Comparison of ENCODE assay signal across 29 cellular contexts in genomic region chr15:62958944-62959343, GRCh38.
"Had no signal": no experiment of that assay in that cellular context is flagged by ENCODE, and none has a peak within 500 bp of the region (broad histone marks: within the 10 kb centered on the region; RNA-seq: fewer than 3 reads in every experiment).

No MANE protein-coding gene starts in this region.

- H3K4me3 ChIP-seq: gastrocnemius medialis, lung, smooth muscle cell, transverse colon had no signal

- ATAC-seq: activated CD4-positive, alpha-beta T cell treated with anti-CD3 and anti-CD28 coated beads for 36 hours; activated CD8-positive, alpha-beta memory T cell treated with anti-CD3 and anti-CD28 coated beads, Interleukin-2, amount 10 ng/mL, durations not matched to agents 7 days and 5 days; activated CD8-positive, alpha-beta T cell treated with anti-CD3 and anti-CD28 coated beads, Interleukin-2, amount 10 ng/mL, durations not matched to agents 7 days and 5 days; activated naive CD8-positive, alpha-beta T cell treated with anti-CD3 and anti-CD28 coated beads, Interleukin-2, amount 50 U/mL, for 24 hours; left colon had no signal

- H3K36me3 ChIP-seq: gastrocnemius medialis, transverse colon had no signal

- H3K4me1 Mint-ChIP-seq: activated CD4-positive, alpha-beta T cell treated with anti-CD3 and anti-CD28 coated beads for 36 hours; activated CD8-positive, alpha-beta memory T cell treated with anti-CD3 and anti-CD28 coated beads, Interleukin-2, amount 10 ng/mL, durations not matched to agents 7 days and 5 days; activated naive CD4-positive, alpha-beta T cell treated with anti-CD3 and anti-CD28 coated beads, Interleukin-2, amount 50 U/mL, for 24 hours; activated naive CD8-positive, alpha-beta T cell treated with anti-CD3 and anti-CD28 coated beads, Interleukin-2, amount 50 U/mL, for 24 hours; immature natural killer cell; nephron had no signal

- H3K36me3 Mint-ChIP-seq: activated CD8-positive, alpha-beta memory T cell treated with anti-CD3 and anti-CD28 coated beads, Interleukin-2, amount 10 ng/mL, durations not matched to agents 7 days and 5 days; activated naive CD4-positive, alpha-beta T cell treated with anti-CD3 and anti-CD28 coated beads, Interleukin-2, amount 50 U/mL, for 24 hours; immature natural killer cell had no signal

- FAIRE-seq: bronchial epithelial cell, colon, endometrium, kidney, TTC549, urothelium cell line had no signal

- H3K4me2 ChIP-seq: smooth muscle cell had no signal

- H3K9me3 ChIP-seq: gastrocnemius medialis, transverse colon had no signal

- H3K27me3 ChIP-seq: gastrocnemius medialis, transverse colon had no signal

- H3K27me3 Mint-ChIP-seq: activated CD4-positive, alpha-beta T cell treated with anti-CD3 and anti-CD28 coated beads for 36 hours had no signal

- H3K9me3 Mint-ChIP-seq: activated naive CD4-positive, alpha-beta T cell treated with anti-CD3 and anti-CD28 coated beads, Interleukin-2, amount 50 U/mL, for 24 hours; activated naive CD8-positive, alpha-beta T cell treated with anti-CD3 and anti-CD28 coated beads, Interleukin-2, amount 50 U/mL, for 24 hours; activated T-helper 2 cell treated with anti-CD3 and anti-CD28 coated beads, Interferon-gamma antibody, Interleukin-2, Interleukin-4, amounts not matched to agents 10 μg/mL and 5 μg/mL and 100 μg/mL, durations not matched to agents 14 hours and 24 hours and 36 hours; immature natural killer cell; nephron; T-helper 1 cell treated with Interleukin-12 subunit alpha and Interleukin-12 subunit beta and Interleukin-4 antibody, amounts not matched to agents 30 μg/mL and 1 μg/mL, for 36 hours had no signal

- H3K27ac ChIP-seq: epithelial cell of prostate had no signal

- H3K27ac Mint-ChIP-seq: activated CD4-positive, alpha-beta T cell treated with anti-CD3 and anti-CD28 coated beads for 36 hours; activated CD8-positive, alpha-beta memory T cell treated with anti-CD3 and anti-CD28 coated beads, Interleukin-2, amount 10 ng/mL, durations not matched to agents 7 days and 5 days; activated CD8-positive, alpha-beta T cell treated with anti-CD3 and anti-CD28 coated beads, Interleukin-2, amount 10 ng/mL, durations not matched to agents 7 days and 5 days; activated naive CD4-positive, alpha-beta T cell treated with anti-CD3 and anti-CD28 coated beads, Interleukin-2, amount 50 U/mL, for 24 hours; activated naive CD8-positive, alpha-beta T cell treated with anti-CD3 and anti-CD28 coated beads, Interleukin-2, amount 50 U/mL, for 24 hours; activated T-helper 2 cell treated with anti-CD3 and anti-CD28 coated beads, Interferon-gamma antibody, Interleukin-2, Interleukin-4, amounts not matched to agents 10 μg/mL and 5 μg/mL and 100 μg/mL, durations not matched to agents 14 hours and 24 hours and 36 hours; immature natural killer cell; nephron; T-helper 1 cell treated with Interleukin-12 subunit alpha and Interleukin-12 subunit beta and Interleukin-4 antibody, amounts not matched to agents 30 μg/mL and 1 μg/mL, for 36 hours had no signal

- H3K4me3 Mint-ChIP-seq: activated CD4-positive, alpha-beta T cell treated with anti-CD3 and anti-CD28 coated beads for 36 hours; activated CD8-positive, alpha-beta memory T cell treated with anti-CD3 and anti-CD28 coated beads, Interleukin-2, amount 10 ng/mL, durations not matched to agents 7 days and 5 days; activated CD8-positive, alpha-beta T cell treated with anti-CD3 and anti-CD28 coated beads, Interleukin-2, amount 10 ng/mL, durations not matched to agents 7 days and 5 days; activated naive CD4-positive, alpha-beta T cell treated with anti-CD3 and anti-CD28 coated beads, Interleukin-2, amount 50 U/mL, for 24 hours; activated naive CD8-positive, alpha-beta T cell treated with anti-CD3 and anti-CD28 coated beads, Interleukin-2, amount 50 U/mL, for 24 hours; immature natural killer cell; nephron; T-helper 1 cell treated with Interleukin-12 subunit alpha and Interleukin-12 subunit beta and Interleukin-4 antibody, amounts not matched to agents 30 μg/mL and 1 μg/mL, for 36 hours had no signal

- DNase-seq: activated CD4-positive, alpha-beta T cell treated with anti-CD3 and anti-CD28 coated beads for 36 hours; activated CD8-positive, alpha-beta memory T cell treated with anti-CD3 and anti-CD28 coated beads, Interleukin-2, amount 10 ng/mL, durations not matched to agents 7 days and 5 days; activated CD8-positive, alpha-beta T cell treated with anti-CD3 and anti-CD28 coated beads, Interleukin-2, amount 10 ng/mL, durations not matched to agents 7 days and 5 days; activated naive CD8-positive, alpha-beta T cell treated with anti-CD3 and anti-CD28 coated beads, Interleukin-2, amount 50 U/mL, for 24 hours; activated T-cell treated with anti-CD3 and anti-CD28 coated beads, Interleukin-2, amount 50 U/mL, for 48 hours; dermis blood vessel endothelial cell; effector CD8-positive, alpha-beta T cell; immature natural killer cell; kidney; left colon; posterior cingulate gyrus; stimulated activated CD4-positive, alpha-beta T cell treated with anti-CD3 and anti-CD28 coated beads, Interleukin-1b, Interleukin-23, amount 100 ng/mL, for 48 hours; stimulated activated naive CD4-positive, alpha-beta T cell; SW 1271; T-helper 9 cell; transverse colon had no signal
